14 cellular contexts compared by ENCODE assay signal in genomic region chr13:78595458-78595818, GRCh38. TPM values are rescaled to one million over a fixed set of nuclear protein-coding genes. Genes with fewer than 3 reads are reported as not detected.
DNase-seq lines count a peak whose midpoint lies in the region; ATAC-seq, FAIRE-seq and TF ChIP-seq lines count a peak whose summit lies in the region.
"Had no signal": no experiment of that assay in that cellular context is flagged by ENCODE, and none has a peak within 500 bp of the region (broad histone marks: within the 10 kb centered on the region; RNA-seq: fewer than 3 reads in every experiment).

No MANE protein-coding gene starts in this region.

- TF ChIP-seq RAD21 in A549 (conservative IDR thresholded peaks at IDR 0.05 in 1 of 2, IDR thresholded peaks at IDR 0.05 in 1 of 2), result no peak

- intact Hi-C loops in CD4-positive, alpha-beta memory T cell (cut with micrococcal nuclease), result loop anchor here (2.0 kb wide), 1 partner anchor 13 kb away; no protein-coding TSS in a partner anchor
- intact Hi-C loops in thyroid gland (cut with DNase I), result no loop called here

- H3K27me3 ChIP-seq in CD4-positive, alpha-beta memory T cell (ENCODE audit: insufficient read depth, low read length), result peaks cover 88% of the 10 kb centered on the region
- H3K27me3 ChIP-seq in thyroid gland, result peaks cover 85% of the 10 kb centered on the region

- peaks cover 0 to 8% of the 10 kb centered on the region in 2 donors for H3K36me3 Mint-ChIP-seq in CD4-positive, alpha-beta memory T cell
- peaks cover 2% of the 10 kb centered on the region for H3K36me3 Mint-ChIP-seq in T-helper 17 cell (ENCODE audit: low read depth)

- ATAC-seq in A549 (no peak), T-helper 17 cell (no peak)

- H3K4me1 Mint-ChIP-seq in CD4-positive, alpha-beta memory T cell, result peaks cover 0 to 18% (median 0%) of the 10 kb centered on the region in 4 donors
- no peaks in the 10 kb centered on the region for H3K4me1 Mint-ChIP-seq in T-helper 17 cell

- peaks cover 0 to 62% (median 39%) of the 10 kb centered on the region in 8 donors for H3K9me3 Mint-ChIP-seq in CD4-positive, alpha-beta memory T cell

- no peak for TF ChIP-seq EP300 in A549 (IDR thresholded peaks at IDR 0.05)

- POLR2A ChIA-PET in A549 (lab: Yijun Ruan, JAX), result no interaction called here
- POLR2A ChIA-PET in CD4-positive, alpha-beta memory T cell (lab: Charles Lee; ENCODE audit: partially characterized antibody), result no interaction called here

- no peak for DNase-seq in A549 (ENCODE audit: low read depth in 1 of 2, low spot score in 1 of 2)
- no peak for DNase-seq in CD4-positive, alpha-beta memory T cell
- no peak for DNase-seq in T-helper 17 cell
- peak; percentile 28 for DNase-seq in left kidney (ENCODE audit: low read depth, low spot score)
- no peak for DNase-seq in anterior cingulate cortex (lab: John Stamatoyannopoulos, UW)
- DNase-seq in NCI-H748 treated with DMSO at 0.1 percent for 48 hours (lab: John Stamatoyannopoulos, UW), result no peak
- no peak for DNase-seq in thyroid gland
- no peak for DNase-seq in OCI-M2 (lab: John Stamatoyannopoulos, UW; ENCODE audit: unreplicated experiment)
- DNase-seq: effector memory CD4-positive, alpha-beta T cell; PC-9; stimulated activated CD4-positive, alpha-beta T cell treated with anti-CD3 and anti-CD28 coated beads, Interleukin-4, amount 100 ng/mL, for 24 hours had no signal

- H3K27ac ChIP-seq in A549, result no peak overlapping the region
- no peak overlapping the region for H3K27ac ChIP-seq in CD4-positive, alpha-beta memory T cell (ENCODE audit: low read depth, low read length)
- no peak overlapping the region for H3K27ac ChIP-seq in thyroid gland
- H3K27ac ChIP-seq: ascending aorta, PC-9 had no signal

- H3K36me3 ChIP-seq in CD4-positive, alpha-beta memory T cell (ENCODE audit: insufficient read depth, low read length), result no peaks in the 10 kb centered on the region
- H3K36me3 ChIP-seq in thyroid gland, result no peaks in the 10 kb centered on the region
- H3K36me3 ChIP-seq: ascending aorta had no signal

- WGBS in A549 (ENCODE audit: missing lambda C conversion rate), result 87% methylated on average over 17 of the region's 17 CpGs
- 8 to 12% methylated on average over 17 of the region's 17 CpGs for WGBS in thyroid gland, 2 donors

- FAIRE-seq in A549 (lab: Jason Lieb, UNC), result no peak
- FAIRE-seq: H54 had no signal

- peak overlapping the region in 4 of 7 donors; percentile 25 to 89 (median 77) for H3K27ac Mint-ChIP-seq in CD4-positive, alpha-beta memory T cell
- peak overlapping the region; percentile 89 for H3K27ac Mint-ChIP-seq in T-helper 17 cell

- H3K4me3 ChIP-seq in A549, result no peak overlapping the region; the same call in 2 of the 3 replicates
- no peak overlapping the region for H3K4me3 ChIP-seq in CD4-positive, alpha-beta memory T cell (ENCODE audit: low read length in 2 of 2)
- H3K4me3 ChIP-seq in thyroid gland (replicated peaks in 1 of 3), result no peak overlapping the region
- H3K4me3 ChIP-seq: PC-9 had no signal

- TF ChIP-seq POLR2A in A549 (IDR thresholded peaks at IDR 0.05; ENCODE audit: low read length) (no peak), thyroid gland (IDR thresholded peaks at IDR 0.05) (no peak)

- no peaks in the 10 kb centered on the region for H3K9me3 ChIP-seq in A549
- H3K9me3 ChIP-seq in CD4-positive, alpha-beta memory T cell (ENCODE audit: control insufficient read depth in 1 of 2, low read length in 2 of 2), result no peaks in the 10 kb centered on the region
- peaks cover 10% of the 10 kb centered on the region for H3K9me3 ChIP-seq in T-helper 17 cell (ENCODE audit: control insufficient read depth, low read length, poor library complexity, severe bottlenecking)
- no peaks in the 10 kb centered on the region for H3K9me3 ChIP-seq in thyroid gland
- H3K9me3 ChIP-seq: ascending aorta had no signal

- H3K4me1 ChIP-seq in A549 (no peaks in the 10 kb centered on the region), thyroid gland (peaks cover 0 to 14% of the 10 kb centered on the region in 2 donors)
- no peaks in the 10 kb centered on the region for H3K4me1 ChIP-seq in CD4-positive, alpha-beta memory T cell (ENCODE audit: insufficient read depth, low read length)

- CTCF ChIA-PET in A549 (lab: Yijun Ruan, JAX), result no interaction called here
- CTCF ChIA-PET in CD4-positive, alpha-beta memory T cell (lab: Charles Lee; ENCODE audit: partially characterized antibody), result interaction anchor here (1.3 kb wide), 1 partner anchor 15 kb away, joined by 3 read pairs; no protein-coding TSS in a partner anchor

- TF ChIP-seq CTCF in A549 (IDR thresholded peaks at IDR 0.05) (no peak), thyroid gland (IDR thresholded peaks at IDR 0.05) (no peak)

- peak overlapping the region in 4 of 8 donors; percentile 7 to 32 (median 26) for H3K4me3 Mint-ChIP-seq in CD4-positive, alpha-beta memory T cell
- H3K4me3 Mint-ChIP-seq in T-helper 17 cell, result peak overlapping the region; percentile 62

- peaks cover 64 to 73% of the 10 kb centered on the region in 2 donors for H3K27me3 Mint-ChIP-seq in CD4-positive, alpha-beta memory T cell
- H3K27me3 Mint-ChIP-seq in T-helper 17 cell, result peaks cover 84% of the 10 kb centered on the region

- H3K4me2 ChIP-seq in A549, result peak overlapping the region; percentile 78
- H3K4me2 ChIP-seq: PC-9 had no signal

TF ChIP-seq in A549, 52 proteins besides CTCF, POLR2A, EP300 and RAD21:
- TF ChIP-seq ZFP36 (IDR thresholded peaks at IDR 0.05; ENCODE audit: borderline replicate concordance, partially characterized antibody), result no peak
- no peak for TF ChIP-seq ATOH8 (CRISPR knock-in tag; IDR thresholded peaks at IDR 0.05; ENCODE audit: low read depth)
- TF ChIP-seq RARB (CRISPR knock-in tag; IDR thresholded peaks at IDR 0.05), result no peak
- no peak for TF ChIP-seq ZC3H11A (IDR thresholded peaks at IDR 0.05)

RNA-seq across cellular contexts. Expression of gene POU4F1, which starts 7.9 kb away (rescaled TPM):
- polyA plus RNA-seq in A549 (2011; rRNA removed) (1.2 TPM in 2 replicates), A549 (2017; fragmentation: RNase III; extraction: RNeasy Plus Mini Kit Qiagen cat#74134 plus additional on column Dnase treatment) (1.4 to 1.6 TPM (median 1.5 TPM) in 3 replicates)
- polyA plus RNA-seq in A549 (2012; cell fraction: cytosol; rRNA removed), result 0.36 and 0.49 TPM in 2 replicates
- 1.2 and 1.9 TPM in 2 replicates for polyA plus RNA-seq in A549 (2012; cell fraction: nucleus; rRNA removed)
- 0.19 and 0.25 TPM in 2 replicates for polyA minus RNA-seq in A549 (2011; rRNA and poly(A)+ RNA removed)
- under 1 TPM in 1 of 2 experiments, not detected in 1; 0.06 TPM for total RNA-seq in CD4-positive, alpha-beta memory T cell
- not detected for polyA plus RNA-seq in CD4-positive, alpha-beta memory T cell
- total RNA-seq in T-helper 17 cell (under 1 TPM; 0.18 to 0.20 TPM), thyroid gland (not detected)
- total RNA-seq: ascending aorta, left ventricle myocardium superior, PC-9 had no signal
